18 cellular contexts compared by ENCODE assay signal in the genomic region with DNA sequence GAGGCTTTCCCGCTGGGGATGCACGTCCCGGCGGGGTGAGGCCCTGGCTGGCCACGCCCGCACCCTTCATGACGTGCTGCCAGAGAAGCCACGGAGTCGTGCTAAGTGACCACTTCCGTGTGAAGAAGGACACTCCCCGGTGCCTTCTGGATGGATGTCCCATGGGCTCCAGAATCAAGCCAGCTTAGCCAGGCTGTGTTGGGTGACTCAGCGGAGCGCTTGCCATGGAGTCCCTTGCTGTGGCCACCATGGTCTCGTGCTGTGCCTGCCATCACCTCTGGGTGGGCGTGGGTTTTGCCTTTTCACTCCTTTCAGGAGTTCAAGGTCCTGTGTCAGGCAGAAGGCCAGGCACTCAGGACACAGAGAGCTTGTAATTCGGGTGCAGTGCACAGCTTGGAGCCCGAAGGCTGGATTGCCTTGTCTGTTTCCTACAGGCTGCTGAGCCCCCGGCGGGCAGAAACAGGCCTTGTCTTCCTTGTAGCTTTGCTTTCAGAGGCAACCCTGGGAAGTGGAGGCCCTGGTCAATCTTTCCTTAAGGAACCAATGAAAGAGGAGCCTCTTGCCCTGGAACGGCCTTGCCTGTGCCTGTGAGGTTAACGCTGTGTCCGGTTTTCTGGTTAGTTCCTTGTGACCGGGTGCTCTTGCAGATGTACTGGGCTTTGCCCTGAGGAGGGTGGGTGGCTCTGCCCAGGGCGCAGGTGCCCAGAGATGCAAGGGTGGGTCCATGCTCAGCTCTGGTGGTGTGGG.
DNase-seq lines count a peak whose midpoint lies in the region; ATAC-seq and TF ChIP-seq lines count a peak whose summit lies in the region.
"Had no signal": no experiment of that assay in that cellular context is flagged by ENCODE, and none has a peak within 500 bp of the region (broad histone marks: within the 10 kb centered on the region; RNA-seq: fewer than 3 reads in every experiment).

No MANE protein-coding gene starts in this region.

- H3K4me1 ChIP-seq in IMR-90 (ENCODE audit: control insufficient read depth, insufficient read depth, low read length): peaks cover 2% of the 10 kb centered on the region; the same call in 1 of the 2 replicates
- peaks cover 0 to 13% (median 0%) of the 10 kb centered on the region in 6 donors for H3K4me1 ChIP-seq in spleen
- H3K4me1 ChIP-seq in CD8-positive, alpha-beta T cell (ENCODE audit: insufficient read depth, low read length): no peaks in the 10 kb centered on the region

- no peaks in the 10 kb centered on the region for H3K9me3 Mint-ChIP-seq in CD8-positive, alpha-beta T cell
- H3K9me3 Mint-ChIP-seq: activated naive CD4-positive, alpha-beta T cell treated with anti-CD3 and anti-CD28 coated beads, Interleukin-2, amount 50 U/mL, for 72 hours; CD4-positive, CD25-positive, alpha-beta regulatory T cell; stimulated activated effector memory CD8-positive, alpha-beta T cell treated with anti-CD3 and anti-CD28 coated beads, Interleukin-12 subunit alpha, Interleukin-12 subunit beta, amount 100 ng/mL, for 72 hours; T-helper 1 cell treated with Interleukin-12 subunit alpha and Interleukin-12 subunit beta and Interleukin-4 antibody, amounts not matched to agents 30 μg/mL and 1 μg/mL, for 36 hours had no signal

- H3K4me1 Mint-ChIP-seq in CD8-positive, alpha-beta T cell (ENCODE audit: low read depth): peaks cover 6% of the 10 kb centered on the region

- H2AK9ac ChIP-seq in IMR-90 (replicated peaks; ENCODE audit: low read depth, low read length, poor library complexity): peak overlapping the region; percentile 46

- H4K91ac ChIP-seq in IMR-90 (ENCODE audit: insufficient read depth, low read depth, low read length): no peak overlapping the region

- intact Hi-C loops in IMR-90 (cut with micrococcal nuclease): no loop called here
- intact Hi-C loops in spleen (cut with DNase I; ENCODE audit: low total_unique reads): no loop called here
- intact Hi-C loops in CD8-positive, alpha-beta T cell (cut with DNase I, micrococcal nuclease): no loop called here

- in situ Hi-C loops in IMR-90 (cut with MboI; ENCODE audit: low sequenced_read_pairs): no loop called here

- H3K14ac ChIP-seq in IMR-90 (replicated peaks; ENCODE audit: low read depth, low read length): no peak overlapping the region

- H3K9me3 ChIP-seq in IMR-90 (ENCODE audit: control insufficient read depth, insufficient read depth, low read length): no peaks in the 10 kb centered on the region
- H3K9me3 ChIP-seq in spleen: no peaks in the 10 kb centered on the region
- H3K9me3 ChIP-seq in CD8-positive, alpha-beta T cell (ENCODE audit: low read length): no peaks in the 10 kb centered on the region
- H3K9me3 ChIP-seq: neutrophil had no signal

- BruUV-seq in IMR-90 (replicated peaks; lab: Mats Ljungman, UMichigan): no TSS peak

- TF ChIP-seq CTCF in IMR-90 (conservative IDR thresholded peaks at IDR 0.05; ENCODE audit: low read depth, low read length): no peak
- TF ChIP-seq CTCF in spleen (IDR thresholded peaks at IDR 0.05 in 8 of 11, conservative IDR thresholded peaks at IDR 0.05 in 3 of 11): no peak
- TF ChIP-seq CTCF in CD8-positive, alpha-beta T cell (IDR thresholded peaks at IDR 0.05): no peak

- H2BK5ac ChIP-seq in IMR-90 (ENCODE audit: low read depth, low read length, poor library complexity, severe bottlenecking): no peak overlapping the region

- peaks cover 4 to 20% of the 10 kb centered on the region in 2 experiments; a peak in 2 of 4 replicates for H3K79me1 ChIP-seq in IMR-90 (ENCODE audit: low read depth in 1 of 2, low read length in 2 of 2)

- no peak overlapping the region for H2BK15ac ChIP-seq in IMR-90 (ENCODE audit: low read depth, low read length)

- H3K9ac ChIP-seq in IMR-90 (ENCODE audit: low read depth, low read length): no peak overlapping the region

- H3K27me3 Mint-ChIP-seq in CD8-positive, alpha-beta T cell (ENCODE audit: low read depth): no peaks in the 10 kb centered on the region
- H3K27me3 Mint-ChIP-seq: CD4-positive, CD25-positive, alpha-beta regulatory T cell had no signal

- no peak overlapping the region for H3K56ac ChIP-seq in IMR-90 (ENCODE audit: extremely low read depth, insufficient read depth, low read length)

- TF ChIP-seq POLR2A in IMR-90 (IDR thresholded peaks at IDR 0.05; ENCODE audit: low read depth, low read length) (no peak), spleen (IDR thresholded peaks at IDR 0.05) (no peak)

- no peak overlapping the region for H3K4me2 ChIP-seq in IMR-90 (ENCODE audit: low read depth, low read length)

- H3K27ac ChIP-seq in IMR-90 (ENCODE audit: insufficient read depth, low read length): no peak overlapping the region
- no peak overlapping the region for H3K27ac ChIP-seq in spleen
- H3K27ac ChIP-seq in CD8-positive, alpha-beta T cell (ENCODE audit: low read depth, low read length): no peak overlapping the region
- H3K27ac ChIP-seq: HL-60, neutrophil had no signal

- dilution Hi-C loops in IMR-90 (cut with HindIII; ENCODE audit: low sequenced_read_pairs, unreplicated experiment): no loop called here

- H2BK120ac ChIP-seq in IMR-90 (ENCODE audit: low read depth, low read length): no peak overlapping the region

- peak overlapping the region; percentile 15 for H2AFZ ChIP-seq in IMR-90 (replicated peaks; ENCODE audit: low read length, poor library complexity)

- POLR2A ChIA-PET in IMR-90 (lab: Charles Lee; ENCODE audit: unreplicated experiment): no interaction called here
- POLR2A ChIA-PET in CD8-positive, alpha-beta T cell (lab: Charles Lee): no interaction called here

- H3K18ac ChIP-seq in IMR-90 (ENCODE audit: low read depth, low read length): no peak overlapping the region

- 0 out of 2 replicates have a peak, but pooled peaks cover 8% of the 10 kb centered on the region for H3K9me1 ChIP-seq in IMR-90 (ENCODE audit: insufficient read depth, low read length)

- no peak for ATAC-seq in IMR-90 (ENCODE audit: low read depth)
- no peak for ATAC-seq in CD8-positive, alpha-beta T cell
- ATAC-seq: activated naive CD4-positive, alpha-beta T cell treated with anti-CD3 and anti-CD28 coated beads, Interleukin-2, amount 50 U/mL, for 72 hours; stimulated activated effector memory CD8-positive, alpha-beta T cell treated with anti-CD3 and anti-CD28 coated beads, Interleukin-12 subunit alpha, Interleukin-12 subunit beta, amount 100 ng/mL, for 72 hours had no signal

- no peak for TF ChIP-seq RAD21 in IMR-90 (IDR thresholded peaks at IDR 0.05; ENCODE audit: low read length)

- no peak overlapping the region for H2BK20ac ChIP-seq in IMR-90 (ENCODE audit: low read depth, low read length)

- H3K27me3 ChIP-seq in IMR-90 (ENCODE audit: control insufficient read depth, insufficient read depth, low read length) (no peaks in the 10 kb centered on the region), spleen (replicated peaks in 1 of 7) (no peaks in the 10 kb centered on the region)
- no peaks in the 10 kb centered on the region for H3K27me3 ChIP-seq in CD8-positive, alpha-beta T cell (ENCODE audit: insufficient read depth, low read length)
- H3K27me3 ChIP-seq: neutrophil had no signal

- DNase-seq in ELR (ENCODE audit: low read depth) (peak; percentile 8), IMR-90 (no peak), fibroblast of gingiva (ENCODE audit: low read depth) (peak; percentile 65), spleen (peak; percentile 76), NCI-H146 treated with DMSO at 0.1 percent for 48 hours (lab: John Stamatoyannopoulos, UW; ENCODE audit: unreplicated experiment) (no peak), NCI-H187 (lab: John Stamatoyannopoulos, UW) (no peak)
- no peak for DNase-seq in CD8-positive, alpha-beta T cell
- DNase-seq: activated CD4-positive, alpha-beta T cell treated with anti-CD3 and anti-CD28 coated beads for 1 hour; CD4-positive, CD25-positive, alpha-beta regulatory T cell; mesendoderm; NCI-H1694 treated with DMSO at 0.1 percent for 48 hours; NCI-H82; RPMI8226 had no signal

- CTCF ChIA-PET in IMR-90 (lab: Yijun Ruan, JAX): no interaction called here
- CTCF ChIA-PET in CD8-positive, alpha-beta T cell (lab: Charles Lee): no interaction called here

- peaks cover 14% of the 10 kb centered on the region for H3K36me3 Mint-ChIP-seq in CD8-positive, alpha-beta T cell
- H3K36me3 Mint-ChIP-seq: activated naive CD4-positive, alpha-beta T cell treated with anti-CD3 and anti-CD28 coated beads, Interleukin-2, amount 50 U/mL, for 72 hours; CD4-positive, CD25-positive, alpha-beta regulatory T cell had no signal

- no peak overlapping the region for H3K4ac ChIP-seq in IMR-90 (ENCODE audit: low read depth, low read length)

- H3K36me3 ChIP-seq in IMR-90 (ENCODE audit: control insufficient read depth, insufficient read depth, low read length) (no peaks in the 10 kb centered on the region), spleen (peaks cover 0 to 61% (median 6%) of the 10 kb centered on the region in 6 donors)
- H3K36me3 ChIP-seq in CD8-positive, alpha-beta T cell (ENCODE audit: insufficient read depth, low read length): no peaks in the 10 kb centered on the region

- H3K4me3 ChIP-seq in IMR-90 (ENCODE audit: insufficient read depth, low read depth, low read length) (no peak overlapping the region), spleen (no peak overlapping the region)
- H3K4me3 ChIP-seq in CD8-positive, alpha-beta T cell (ENCODE audit: low read depth, low read length): no peak overlapping the region

- H3K27ac Mint-ChIP-seq in CD8-positive, alpha-beta T cell: no peak overlapping the region
- H3K27ac Mint-ChIP-seq: CD4-positive, CD25-positive, alpha-beta regulatory T cell; T-helper 1 cell treated with Interleukin-12 subunit alpha and Interleukin-12 subunit beta and Interleukin-4 antibody, amounts not matched to agents 30 μg/mL and 1 μg/mL, for 36 hours had no signal

- no peak overlapping the region for H2AK5ac ChIP-seq in IMR-90 (ENCODE audit: low read depth, low read length)

- H3K4me3 Mint-ChIP-seq in CD8-positive, alpha-beta T cell: no peak overlapping the region
- H3K4me3 Mint-ChIP-seq: CD4-positive, CD25-positive, alpha-beta regulatory T cell; stimulated activated effector memory CD8-positive, alpha-beta T cell treated with anti-CD3 and anti-CD28 coated beads, Interleukin-12 subunit alpha, Interleukin-12 subunit beta, amount 100 ng/mL, for 72 hours; T-helper 1 cell treated with Interleukin-12 subunit alpha and Interleukin-12 subunit beta and Interleukin-4 antibody, amounts not matched to agents 30 μg/mL and 1 μg/mL, for 36 hours had no signal

- H3K23ac ChIP-seq in IMR-90 (ENCODE audit: low read depth, low read length): no peak overlapping the region; the same call in 1 of the 2 replicates

- no peak overlapping the region for H4K5ac ChIP-seq in IMR-90 (ENCODE audit: low read depth, low read length)

- 84% methylated on average over 10 of the region's 24 CpGs; no CpG with 5 or more reads in 1 of the 2 experiments for WGBS in IMR-90 (ENCODE audit: extremely low coverage in 2 of 2, insufficient read length in 1 of 2), 2 experiments
- WGBS in spleen, 5 donors: 67 to 83% (median 76%) methylated on average over 20 to 24 of the region's 24 CpGs

- H4K20me1 ChIP-seq in IMR-90 (ENCODE audit: insufficient read depth, low read length): peaks cover 17% of the 10 kb centered on the region

- no peak overlapping the region for H4K8ac ChIP-seq in IMR-90 (ENCODE audit: low read depth in 2 of 2, low read length in 2 of 2)

TF ChIP-seq in IMR-90, 13 proteins besides CTCF, POLR2A, EP300 and RAD21:
- TF ChIP-seq MAZ (IDR thresholded peaks at IDR 0.05; ENCODE audit: borderline replicate concordance, low read depth, low read length): no peak

Comparison
In these comparisons a context has a peak if more than half of its experiments do, and no peak if none do; other contexts are left out.
1. DNase-seq: peak in ELR (single experiment), fibroblast of gingiva (single experiment) and spleen (single experiment); none in IMR-90 (single experiment), NCI-H146 treated with DMSO at 0.1 percent for 48 hours (single experiment), NCI-H187 (0 of 2) and CD8-positive, alpha-beta T cell (0 of 7).